In genomic region chr6:166533205-166533824, GRCh38 we compare ENCODE assay signal across 19 cellular contexts.
"Had no signal": no experiment of that assay in that cellular context is flagged by ENCODE, and none has a peak within 500 bp of the region (broad histone marks: within the 10 kb centered on the region; RNA-seq: fewer than 3 reads in every experiment).

No MANE protein-coding gene starts in this region.

- ATAC-seq: activated naive CD4-positive, alpha-beta T cell treated with anti-CD3 and anti-CD28 coated beads, Interleukin-2, amount 50 U/mL, for 72 hours; left lung; T-helper 17 cell had no signal

- H3K4me1 ChIP-seq: left lung, right atrium auricular region, transverse colon had no signal

- H3K9me3 Mint-ChIP-seq: activated CD4-positive, alpha-beta memory T cell treated with anti-CD3 and anti-CD28 coated beads, Interleukin-2, amount 10 ng/mL, durations not matched to agents 7 days and 5 days; activated naive CD4-positive, alpha-beta T cell treated with anti-CD3 and anti-CD28 coated beads, Interleukin-2, amount 50 U/mL, for 72 hours; activated T-cell treated with anti-CD3 and anti-CD28 coated beads, Interleukin-2, amount 50 U/mL, for 24 hours; natural killer cell treated with Interleukin-12 subunit alpha and Interleukin-12 subunit beta and Interleukin-15 and Interleukin-18, amount 100 ng/mL, for 72 hours had no signal

- H3K36me3 ChIP-seq: cardiac muscle cell, transverse colon had no signal

- H3K27ac ChIP-seq: cardiac muscle cell, hepatocyte, left lung, right atrium auricular region, transverse colon had no signal

- H3K36me3 Mint-ChIP-seq: natural killer cell treated with Interleukin-12 subunit alpha and Interleukin-12 subunit beta and Interleukin-15 and Interleukin-18, amount 100 ng/mL, for 72 hours had no signal

- H3K4me3 ChIP-seq: cardiac muscle cell, hepatocyte, left lung, right atrium auricular region, smooth muscle cell, transverse colon had no signal

- H3K4me1 Mint-ChIP-seq: activated CD4-positive, alpha-beta memory T cell treated with anti-CD3 and anti-CD28 coated beads, Interleukin-2, amount 10 ng/mL, durations not matched to agents 7 days and 5 days had no signal

- H3K27me3 ChIP-seq: cardiac muscle cell, hepatocyte, left lung, right atrium auricular region, transverse colon had no signal

- DNase-seq: activated CD4-positive, alpha-beta memory T cell treated with anti-CD3 and anti-CD28 coated beads, Interleukin-2, amount 10 ng/mL, durations not matched to agents 7 days and 5 days; activated CD4-positive, alpha-beta T cell treated with anti-CD3 and anti-CD28 coated beads for 4 hours; activated effector memory CD4-positive, alpha-beta T cell treated with anti-CD3 and anti-CD28 coated beads, Interleukin-2, amount 50 U/mL, for 16 hours; activated T-cell treated with anti-CD3 and anti-CD28 coated beads, Interleukin-2, amount 50 U/mL, for 24 hours; erythroblast; islet precursor cell; left lung; stimulated activated CD4-positive, alpha-beta T cell treated with anti-CD3 and anti-CD28 coated beads, Interleukin-4, amount 100 ng/mL, for 4 hours; stimulated activated CD8-positive, alpha-beta memory T cell treated with anti-CD3 and anti-CD28 coated beads, Interleukin-4, amount 100 ng/mL, for 48 hours; stimulated activated naive CD4-positive, alpha-beta T cell treated with Interleukin-2 at 50 U/mL for 16 hours; T-helper 17 cell; transverse colon had no signal

- H3K9me3 ChIP-seq: left lung, right atrium auricular region, transverse colon had no signal

- H3K27me3 Mint-ChIP-seq: activated CD4-positive, alpha-beta memory T cell treated with anti-CD3 and anti-CD28 coated beads, Interleukin-2, amount 10 ng/mL, durations not matched to agents 7 days and 5 days; activated T-cell treated with anti-CD3 and anti-CD28 coated beads, Interleukin-2, amount 50 U/mL, for 24 hours; natural killer cell treated with Interleukin-12 subunit alpha and Interleukin-12 subunit beta and Interleukin-15 and Interleukin-18, amount 100 ng/mL, for 72 hours; progenitor cell of endocrine pancreas; T-helper 17 cell had no signal

- H3K4me3 Mint-ChIP-seq: activated CD4-positive, alpha-beta memory T cell treated with anti-CD3 and anti-CD28 coated beads, Interleukin-2, amount 10 ng/mL, durations not matched to agents 7 days and 5 days; activated T-cell treated with anti-CD3 and anti-CD28 coated beads, Interleukin-2, amount 50 U/mL, for 24 hours; natural killer cell treated with Interleukin-12 subunit alpha and Interleukin-12 subunit beta and Interleukin-15 and Interleukin-18, amount 100 ng/mL, for 72 hours; T-helper 17 cell had no signal

- H3K27ac Mint-ChIP-seq: activated CD4-positive, alpha-beta memory T cell treated with anti-CD3 and anti-CD28 coated beads, Interleukin-2, amount 10 ng/mL, durations not matched to agents 7 days and 5 days; activated T-cell treated with anti-CD3 and anti-CD28 coated beads, Interleukin-2, amount 50 U/mL, for 24 hours; natural killer cell treated with Interleukin-12 subunit alpha and Interleukin-12 subunit beta and Interleukin-15 and Interleukin-18, amount 100 ng/mL, for 72 hours; progenitor cell of endocrine pancreas; T-helper 17 cell had no signal
